In the genomic region with DNA sequence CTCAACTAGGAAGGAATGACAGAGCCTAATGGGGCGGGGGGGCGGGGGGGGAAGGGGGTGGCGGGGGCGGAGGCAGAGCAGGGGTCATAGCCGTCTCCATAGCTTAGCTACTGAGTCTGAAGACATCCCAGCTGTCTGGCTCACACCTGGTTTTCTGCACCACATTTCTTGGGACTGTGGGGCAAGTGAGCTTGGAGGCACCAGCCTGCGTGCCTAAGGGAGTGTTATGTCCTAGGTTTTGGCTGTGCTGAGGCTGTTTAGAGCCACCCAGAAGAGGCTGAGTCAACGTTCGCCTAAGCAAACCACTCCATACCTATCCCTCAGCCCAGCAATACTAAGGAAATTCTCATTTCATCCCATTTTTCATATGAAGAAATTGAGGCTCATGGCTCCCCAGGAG, we compare ENCODE assay signal across 11 cellular contexts. TPM values are rescaled to one million over a fixed set of nuclear protein-coding genes. Genes with fewer than 3 reads are reported as not detected.
DNase-seq lines count a peak whose midpoint lies in the region; ATAC-seq, FAIRE-seq and TF ChIP-seq lines count a peak whose summit lies in the region.
"Had no signal": no experiment of that assay in that cellular context is flagged by ENCODE, and none has a peak within 500 bp of the region (broad histone marks: within the 10 kb centered on the region; RNA-seq: fewer than 3 reads in every experiment).

No MANE protein-coding gene starts in this region.

- H3K4me3 ChIP-seq in colonic mucosa (peak overlapping the region; percentile 80), mucosa of rectum (ENCODE audit: low read length in 2 of 2) (peak overlapping the region; percentile 70 to 71), transverse colon (peak overlapping the region in 2 of 4 donors; percentile 80)

- TF ChIP-seq POLR2A in transverse colon (IDR thresholded peaks at IDR 0.05) (no peak), H54 (IDR thresholded peaks at IDR 0.05; ENCODE audit: low read depth, low read length) (no peak)

- peaks cover 4% of the 10 kb centered on the region for H3K36me3 Mint-ChIP-seq in activated naive CD4-positive, alpha-beta T cell treated with anti-CD3 and anti-CD28 coated beads, Interleukin-2, amount 50 U/mL, for 24 hours

- peak overlapping the region; percentile 86 for H3K4me3 Mint-ChIP-seq in activated naive CD4-positive, alpha-beta T cell treated with anti-CD3 and anti-CD28 coated beads, Interleukin-2, amount 50 U/mL, for 24 hours

- H3K27me3 Mint-ChIP-seq in activated naive CD4-positive, alpha-beta T cell treated with anti-CD3 and anti-CD28 coated beads, Interleukin-2, amount 50 U/mL, for 24 hours = peaks cover 58% of the 10 kb centered on the region

- TF ChIP-seq EP300 in transverse colon (IDR thresholded peaks at IDR 0.05; ENCODE audit: low read depth) = no peak

- no peak for DNase-seq in activated naive CD4-positive, alpha-beta T cell treated with Interleukin-2 at 50 U/mL for 16 hours
- DNase-seq in colonic mucosa (no peak), transverse colon (no peak), H54 (ENCODE audit: insufficient read length, low spot score) (no peak)
- DNase-seq: HFFc6, PC-9 had no signal

- intact Hi-C loops in colonic mucosa (cut with DNase I) = no loop called here
- intact Hi-C loops in transverse colon (cut with DNase I; ENCODE audit: low total_unique reads) = no loop called here

- H3K9ac ChIP-seq in colonic mucosa (ENCODE audit: low read depth in 2 of 2, low read length in 2 of 2) = no peak overlapping the region
- no peak overlapping the region for H3K9ac ChIP-seq in mucosa of rectum (ENCODE audit: low read depth in 1 of 2, low read length in 2 of 2)

- in situ Hi-C loops in transverse colon (cut with MboI; ENCODE audit: low pct_ligation_motif_present in 1 of 4, low pct_unique_long_range_greater_than_20kb in 1 of 4, low sequenced_read_pairs in 3 of 4) = no loop called here

- no peak for ATAC-seq in GM21576 (IDR thresholded peaks at IDR 0.05; ENCODE audit: unreplicated experiment)
- ATAC-seq in HG03039 (IDR thresholded peaks at IDR 0.05; ENCODE audit: unreplicated experiment) = no peak

- peaks cover 17% of the 10 kb centered on the region for H3K4me1 Mint-ChIP-seq in activated naive CD4-positive, alpha-beta T cell treated with anti-CD3 and anti-CD28 coated beads, Interleukin-2, amount 50 U/mL, for 24 hours

- FAIRE-seq in H54 (lab: Jason Lieb, UNC) = no peak
- FAIRE-seq: frontal cortex had no signal

- H3K27ac Mint-ChIP-seq in activated naive CD4-positive, alpha-beta T cell treated with anti-CD3 and anti-CD28 coated beads, Interleukin-2, amount 50 U/mL, for 24 hours = no peak overlapping the region
- H3K27ac Mint-ChIP-seq: HFFc6 had no signal

- H3K36me3 ChIP-seq in colonic mucosa (no peaks in the 10 kb centered on the region), mucosa of rectum (ENCODE audit: control insufficient read depth in 2 of 2, insufficient read depth in 2 of 2, low read length in 2 of 2) (no peaks in the 10 kb centered on the region), transverse colon (no peaks in the 10 kb centered on the region)

- no peak for TF ChIP-seq CTCF in colonic mucosa (IDR thresholded peaks at IDR 0.05)
- TF ChIP-seq CTCF in transverse colon (IDR thresholded peaks at IDR 0.05) = no peak

- H3K9me3 ChIP-seq in colonic mucosa (no peaks in the 10 kb centered on the region), mucosa of rectum (ENCODE audit: control insufficient read depth in 2 of 2, low read length in 2 of 2) (no peaks in the 10 kb centered on the region), transverse colon (no peaks in the 10 kb centered on the region)

- peaks cover 7% of the 10 kb centered on the region for H3K27me3 ChIP-seq in colonic mucosa
- peaks cover 9 to 23% of the 10 kb centered on the region in 2 donors for H3K27me3 ChIP-seq in mucosa of rectum (ENCODE audit: control insufficient read depth in 2 of 2, insufficient read depth in 2 of 2, low read length in 2 of 2)
- H3K27me3 ChIP-seq in transverse colon = peaks cover 22% of the 10 kb centered on the region

- H3K4me1 ChIP-seq in colonic mucosa (peaks cover 13% of the 10 kb centered on the region), mucosa of rectum (ENCODE audit: control insufficient read depth in 2 of 2, insufficient read depth in 2 of 2, low read length in 2 of 2) (peaks cover 18 to 33% of the 10 kb centered on the region in 2 donors), transverse colon (peaks cover 11 to 45% (median 34%) of the 10 kb centered on the region in 4 donors)

- H3K27ac ChIP-seq in colonic mucosa = no peak overlapping the region
- H3K27ac ChIP-seq in mucosa of rectum (ENCODE audit: low read depth in 2 of 2, low read length in 2 of 2) = no peak overlapping the region
- H3K27ac ChIP-seq in transverse colon = peak overlapping the region; percentile 30 to 84 (median 63)
- H3K27ac ChIP-seq: PC-9 had no signal

- 56% methylated on average over 8 of the region's 8 CpGs; no CpG with 5 or more reads in 1 of the 2 donors for WGBS in transverse colon (ENCODE audit: low coverage in 1 of 2), 2 donors

- H3K9me3 Mint-ChIP-seq in activated naive CD4-positive, alpha-beta T cell treated with anti-CD3 and anti-CD28 coated beads, Interleukin-2, amount 50 U/mL, for 24 hours = no peaks in the 10 kb centered on the region
- H3K9me3 Mint-ChIP-seq: HFFc6 had no signal

RNA-seq across cellular contexts. Expression of a gene that starts 1.4 kb away (rescaled TPM):
- 1 to 10 TPM; 2.0 to 5.6 TPM for total RNA-seq in colonic mucosa
- 10 to 100 TPM in 1 of 4 donors, 1 to 10 TPM in 3; 1.9 to 40.4 (median 2.7) TPM for total RNA-seq in transverse colon

RNA-seq across cellular contexts. Expression of a gene that starts 36.0 kb away (rescaled TPM):
- total RNA-seq in colonic mucosa (under 1 TPM; 0.42 to 0.48 TPM), transverse colon (under 1 TPM in 1 of 4 donors, not detected in 3; 0.82 TPM)
- total RNA-seq: frontal cortex had no signal

Comparison
In these comparisons a context has a peak if more than half of its experiments do, and no peak if none do; other contexts are left out.
1. H3K27ac ChIP-seq: peak in transverse colon (4 of 4); none in colonic mucosa (single experiment) and mucosa of rectum (0 of 2).